In genomic region chr12:106919910-106920544, GRCh38 we compare ENCODE assay signal across 8 cellular contexts. TPM values are rescaled to one million over a fixed set of nuclear protein-coding genes. Genes with fewer than 3 reads are reported as not detected.
DNase-seq lines count a peak whose midpoint lies in the region; ATAC-seq, FAIRE-seq and TF ChIP-seq lines count a peak whose summit lies in the region.

No MANE protein-coding gene starts in this region.

- POLR2A ChIA-PET in AG04449 (lab: Yijun Ruan, JAX) (no interaction called here), K562 (lab: Yijun Ruan, JAX) (interaction anchor here (0.7 to 1.1 kb wide), 2 partner anchors 26 to 32 kb away, joined by 3 read pairs; no protein-coding TSS in a partner anchor)

- TF ChIP-seq CTCF in AG04449 (IDR thresholded peaks at IDR 0.05; ENCODE audit: insufficient read depth, low read length, missing control alignments) (peak; percentile 43), K562 (IDR thresholded peaks at IDR 0.05 in 2 of 3, conservative IDR thresholded peaks at IDR 0.05 in 1 of 3; ENCODE audit: insufficient read depth in 2 of 3, low read depth in 1 of 3, low read length in 3 of 3) (peak; percentile 47 to 74 (median 64); a peak in 5 of 6 replicates), transverse colon (IDR thresholded peaks at IDR 0.05) (peak; percentile 80 to 89 (median 86))

- H3K9me3 Mint-ChIP-seq in activated naive CD4-positive, alpha-beta T cell treated with anti-CD3 and anti-CD28 coated beads, Interleukin-2, amount 10 ng/mL, durations not matched to agents 7 days and 5 days, result no peaks in the 10 kb centered on the region

- TF ChIP-seq RAD21 in K562 (CRISPR knock-in tag; conservative IDR thresholded peaks at IDR 0.05 in 1 of 2, IDR thresholded peaks at IDR 0.05 in 1 of 2), result peak; percentile 66 to 84

- H3K79me2 ChIP-seq in K562 (ENCODE audit: control insufficient read depth, insufficient read depth, low read length), result no peaks in the 10 kb centered on the region

- no TSS peak for BruUV-seq in K562 (replicated peaks; lab: Mats Ljungman, UMichigan)

- WGBS in K562 (ENCODE audit: insufficient coverage, low coverage, missing lambda C conversion rate), result 10% methylated on average over 4 of the region's 4 CpGs
- WGBS in transverse colon (ENCODE audit: low coverage in 1 of 2), 2 donors, result 46 to 47% methylated on average over 4 of the region's 4 CpGs

- TF ChIP-seq POLR2A in K562 (conservative IDR thresholded peaks at IDR 0.05) (no peak), transverse colon (IDR thresholded peaks at IDR 0.05) (no peak)

- H3K9me3 ChIP-seq in K562 (replicated peaks; ENCODE audit: control insufficient read depth, insufficient read depth, low read depth, low read length) (no peaks in the 10 kb centered on the region), transverse colon (no peaks in the 10 kb centered on the region)

- peaks cover 6% of the 10 kb centered on the region for H3K27me3 Mint-ChIP-seq in activated naive CD4-positive, alpha-beta T cell treated with anti-CD3 and anti-CD28 coated beads, Interleukin-2, amount 10 ng/mL, durations not matched to agents 7 days and 5 days

- DNase-seq in AG04449 (ENCODE audit: low read depth, low spot score), result peak; percentile 14
- DNase-seq in GM03348 (ENCODE audit: low spot score), result peak; percentile 69
- peak; percentile 53 for DNase-seq in NCI-H345 (lab: John Stamatoyannopoulos, UW)
- DNase-seq in K562 (ENCODE audit: extremely low read depth in 1 of 4, low spot score in 3 of 4), result peak; percentile 52 to 61 (median 58)
- DNase-seq in transverse colon, result no peak
- no peak for DNase-seq in activated naive CD4-positive, alpha-beta T cell treated with anti-CD3 and anti-CD28 coated beads, Interleukin-2, amount 10 ng/mL, durations not matched to agents 7 days and 5 days

- no peak overlapping the region for H3K9ac ChIP-seq in K562 (ENCODE audit: insufficient read depth in 1 of 2, low read depth in 2 of 2, low read length in 2 of 2)

- no peak overlapping the region for H2AFZ ChIP-seq in K562 (ENCODE audit: low read depth, low read length)

- H3K4me3 Mint-ChIP-seq in activated naive CD4-positive, alpha-beta T cell treated with anti-CD3 and anti-CD28 coated beads, Interleukin-2, amount 10 ng/mL, durations not matched to agents 7 days and 5 days, result no peak overlapping the region

- peaks cover 7 to 11% of the 10 kb centered on the region in 2 experiments; a peak in 3 of 5 replicates for H3K27me3 ChIP-seq in K562 (ENCODE audit: control insufficient read depth in 2 of 2, insufficient read depth in 2 of 2, low read length in 2 of 2)
- H3K27me3 ChIP-seq in transverse colon, result peaks cover 5% of the 10 kb centered on the region

- TF ChIP-seq EP300 in K562 (IDR thresholded peaks at IDR 0.05; ENCODE audit: low read length) (no peak), transverse colon (IDR thresholded peaks at IDR 0.05; ENCODE audit: low read depth) (no peak)

- intact Hi-C loops in K562 (cut with micrococcal nuclease), result loop anchor here (5.0 to 10.0 kb wide), 4 partner anchors 78 to 693 kb away; no protein-coding TSS in a partner anchor
- intact Hi-C loops in transverse colon (cut with DNase I; ENCODE audit: low total_unique reads), result loop anchor here (10.0 kb wide), 1 partner anchor 535 kb away; no protein-coding TSS in a partner anchor

- no peak overlapping the region for H3K27ac ChIP-seq in K562 (ENCODE audit: extremely low read depth, low read depth, low read length)
- H3K27ac ChIP-seq in transverse colon, result no peak overlapping the region

- no peak overlapping the region for H3K27ac Mint-ChIP-seq in activated naive CD4-positive, alpha-beta T cell treated with anti-CD3 and anti-CD28 coated beads, Interleukin-2, amount 10 ng/mL, durations not matched to agents 7 days and 5 days

- H3K9me1 ChIP-seq in K562 (ENCODE audit: control insufficient read depth, insufficient read depth, low read length), result no peaks in the 10 kb centered on the region

- H3K4me2 ChIP-seq in K562 (ENCODE audit: insufficient read depth, low read length), result no peak overlapping the region

- H3K4me3 ChIP-seq in AG04449 (ENCODE audit: low read depth, low read length) (no peak overlapping the region), K562 (no peak overlapping the region), transverse colon (no peak overlapping the region)

- CTCF ChIA-PET in AG04449 (lab: Yijun Ruan, JAX) (interaction anchor here (0.7 to 5.9 kb wide), 43 partner anchors 10 to 693 kb away, joined by 3 to 118 read pairs (median 3); partner anchors contain the start of genes POLR3B and TMEM263), K562 (lab: Yijun Ruan, JAX; ENCODE audit: low intra/inter-chr PET ratio) (interaction anchor here (1.2 to 2.8 kb wide), 5 partner anchors 12 to 694 kb away, joined by 3 to 35 read pairs (median 7); partner anchors contain the start of gene POLR3B)
- CTCF ChIA-PET in activated naive CD4-positive, alpha-beta T cell treated with anti-CD3 and anti-CD28 coated beads, Interleukin-2, amount 10 ng/mL, durations not matched to agents 7 days and 5 days (lab: Charles Lee), result interaction anchor here (0.7 to 2.6 kb wide), 17 partner anchors 12 to 689 kb away, joined by 3 to 27 read pairs (median 4); partner anchors contain the start of gene POLR3B

- no peaks in the 10 kb centered on the region for H3K36me3 Mint-ChIP-seq in activated naive CD4-positive, alpha-beta T cell treated with anti-CD3 and anti-CD28 coated beads, Interleukin-2, amount 10 ng/mL, durations not matched to agents 7 days and 5 days

- ATAC-seq in K562 (peak; percentile 69), HG02642 (IDR thresholded peaks at IDR 0.05; ENCODE audit: poor library complexity, unreplicated experiment) (no peak)

- no peaks in the 10 kb centered on the region for H3K36me3 ChIP-seq in K562 (ENCODE audit: control insufficient read depth, insufficient read depth, low read length)
- no peaks in the 10 kb centered on the region for H3K36me3 ChIP-seq in transverse colon

- H3K4me1 Mint-ChIP-seq in activated naive CD4-positive, alpha-beta T cell treated with anti-CD3 and anti-CD28 coated beads, Interleukin-2, amount 10 ng/mL, durations not matched to agents 7 days and 5 days, result peaks cover 10% of the 10 kb centered on the region

- in situ Hi-C loops in K562 (cut with MboI), result loop anchor here (5.0 kb wide), 1 partner anchor 538 kb away; no protein-coding TSS in a partner anchor
- in situ Hi-C loops in transverse colon (cut with MboI; ENCODE audit: low pct_ligation_motif_present in 1 of 4, low pct_unique_long_range_greater_than_20kb in 1 of 4, low sequenced_read_pairs in 3 of 4), result loop anchor here (5.0 to 10.0 kb wide), 2 partner anchors 533 to 535 kb away; no protein-coding TSS in a partner anchor

- H4K20me1 ChIP-seq in K562 (replicated peaks; ENCODE audit: control insufficient read depth, insufficient read depth, low read length), result no peaks in the 10 kb centered on the region

- H3K4me1 ChIP-seq in K562 (replicated peaks in 1 of 2; ENCODE audit: control insufficient read depth in 2 of 2, insufficient read depth in 2 of 2, low read length in 2 of 2) (no peaks in the 10 kb centered on the region), transverse colon (peaks cover 0 to 4% (median 0%) of the 10 kb centered on the region in 4 donors)

- FAIRE-seq in K562 (lab: Jason Lieb, UNC) (peak; percentile 63), islet of Langerhans (lab: Jason Lieb, UNC) (peak; percentile 98)

TF ChIP-seq in K562, 482 proteins besides CTCF, POLR2A, EP300 and RAD21:
- TF ChIP-seq DACH1 (IDR thresholded peaks at IDR 0.05; ENCODE audit: partially characterized antibody) (peak; percentile 17), RBM25 (IDR thresholded peaks at IDR 0.05; ENCODE audit: low read depth, low read length, severe bottlenecking) (peak; percentile 52), SRSF9 (IDR thresholded peaks at IDR 0.05; ENCODE audit: borderline replicate concordance, low read depth, low read length) (no peak), SMC3 (conservative IDR thresholded peaks at IDR 0.05; ENCODE audit: insufficient read depth, low read depth, low read length) (peak; percentile 46)

RNA-seq across cellular contexts. Expression of gene TMEM263, which starts 35.7 kb away (rescaled TPM):
- 16.9 and 65.5 TPM in 2 replicates for total RNA-seq in K562 (2011; cell fraction: chromatin; rRNA removed; ENCODE audit: low replicate concordance)
- total RNA-seq in K562 (2011; cell fraction: nucleolus; rRNA removed), result 8.3 and 13.7 TPM in 2 replicates
- 27.2 and 42.5 TPM in 2 replicates for total RNA-seq in K562 (2011; cell fraction: nucleoplasm; rRNA removed)
- total RNA-seq in K562 (2014; rRNA removed), result 14.8 and 18.7 TPM in 2 replicates
- total RNA-seq in K562 (2014; rRNA removed; fragmentation: Illumina TruSeq; extraction: Trizol), result 31.6 and 35.0 TPM in 2 replicates
- total RNA-seq in K562 (2015; rRNA removed; fragmentation: Illumina TruSeq; extraction: Trizol), result 24.1 and 26.4 TPM in 2 replicates
- 26.7 and 27.4 TPM in 2 replicates for total RNA-seq in K562 (2021)
- polyA plus RNA-seq in K562 (2011; rRNA removed), result 36.7 and 37.8 TPM in 2 replicates
- 11.5 and 19.9 TPM in 2 replicates for polyA plus RNA-seq in K562 (2011; cell fraction: cytosol; rRNA removed)
- polyA plus RNA-seq in K562 (2011; cell fraction: nucleus; rRNA removed), result 12.5 and 19.9 TPM in 2 replicates
- polyA plus RNA-seq in K562 (2012), result 21.6 and 24.9 TPM in 2 replicates
- polyA plus RNA-seq in K562 (2014; fragmentation: Illumina TruSeq; extraction: Trizol), result 22.3 and 24.4 TPM in 2 replicates
- polyA plus RNA-seq in K562 (2014; fragmentation: Nextera tagmentation; extraction: Ambion mirVana), result 10 to 100 TPM; 14.8 to 17.8 TPM
- polyA plus RNA-seq in K562 (2014; rRNA removed), result 12.6 and 13.7 TPM in 2 replicates
- 67.2 and 88.0 TPM in 2 replicates for polyA minus RNA-seq in K562 (2011; rRNA and poly(A)+ RNA removed)
- polyA minus RNA-seq in K562 (2011; cell fraction: cytosol; rRNA and poly(A)+ RNA removed), result 27.7 and 36.7 TPM in 2 replicates
- 11.0 and 29.5 TPM in 2 replicates for polyA minus RNA-seq in K562 (2011; cell fraction: nucleus; rRNA and poly(A)+ RNA removed)
- total RNA-seq in transverse colon, result 10 to 100 TPM; 13.5 to 34.6 (median 18.7) TPM

Comparison
In these comparisons a context has a peak if more than half of its experiments do, and no peak if none do; other contexts are left out.
1. DNase-seq: peak in AG04449 (single experiment), GM03348 (single experiment), NCI-H345 (single experiment) and K562 (4 of 4); none in transverse colon (single experiment) and activated naive CD4-positive, alpha-beta T cell treated with anti-CD3 and anti-CD28 coated beads, Interleukin-2, amount 10 ng/mL, durations not matched to agents 7 days and 5 days (single experiment).
2. Peak in every context shown above with its lines, with median percentiles within 50 percentile points of each other: CTCF ChIP-seq.